9 cellular contexts compared by ENCODE assay signal in genomic region chr6:39335780-39336541, GRCh38.
DNase-seq lines count a peak whose midpoint lies in the region; ATAC-seq and TF ChIP-seq lines count a peak whose summit lies in the region.
"Had no signal": no experiment of that assay in that cellular context is flagged by ENCODE, and none has a peak within 500 bp of the region (broad histone marks: within the 10 kb centered on the region; RNA-seq: fewer than 3 reads in every experiment).

No MANE protein-coding gene starts in this region.

- CTCF ChIA-PET in GM10248 (lab: Yijun Ruan, JAX), result interaction anchor here (1.2 to 1.6 kb wide), 3 partner anchors 11 to 26 kb away, joined by 5 to 7 read pairs (median 6); no protein-coding TSS in a partner anchor

- POLR2A ChIA-PET in GM10248 (lab: Yijun Ruan, JAX), result interaction anchor here (0.5 kb wide), 1 partner anchor 468 kb away, joined by 4 read pairs; no protein-coding TSS in a partner anchor

- TF ChIP-seq CTCF in GM20000 (IDR thresholded peaks at IDR 0.05; ENCODE audit: extremely low read depth, missing control alignments), result no peak
- no peak for TF ChIP-seq CTCF in GM10248 (IDR thresholded peaks at IDR 0.05; ENCODE audit: control extremely low read depth, extremely low read depth, low read depth, missing control alignments)

- peak; percentile 63 for ATAC-seq in GM21423 (IDR thresholded peaks at IDR 0.05; ENCODE audit: unreplicated experiment)

- DNase-seq in AML-193 (lab: John Stamatoyannopoulos, UW) (peak; percentile 66 to 70), RPMI8226 (peak; percentile 34), glomerular visceral epithelial cell (ENCODE audit: extremely low spot score) (peak; percentile 11), GM20000 (ENCODE audit: low spot score) (no peak), GM10248 (ENCODE audit: extremely low spot score) (no peak)
- DNase-seq in stimulated activated naive CD4-positive, alpha-beta T cell (lab: John Stamatoyannopoulos, UW), result no peak
- DNase-seq in stimulated activated CD4-positive, alpha-beta T cell treated with anti-CD3 and anti-CD28 coated beads, Interleukin-4, amount 100 ng/mL, for 1 hour, result no peak
- DNase-seq: amniotic stem cell had no signal

Comparison
In these comparisons a context has a peak if more than half of its experiments do, and no peak if none do; other contexts are left out.
1. DNase-seq: peak in AML-193 (2 of 2), RPMI8226 (single experiment) and glomerular visceral epithelial cell (single experiment); none in stimulated activated naive CD4-positive, alpha-beta T cell (0 of 6), GM20000 (single experiment), GM10248 (single experiment) and stimulated activated CD4-positive, alpha-beta T cell treated with anti-CD3 and anti-CD28 coated beads, Interleukin-4, amount 100 ng/mL, for 1 hour (single experiment).